ENCODE assay signal across 26 cellular contexts in the genomic region with DNA sequence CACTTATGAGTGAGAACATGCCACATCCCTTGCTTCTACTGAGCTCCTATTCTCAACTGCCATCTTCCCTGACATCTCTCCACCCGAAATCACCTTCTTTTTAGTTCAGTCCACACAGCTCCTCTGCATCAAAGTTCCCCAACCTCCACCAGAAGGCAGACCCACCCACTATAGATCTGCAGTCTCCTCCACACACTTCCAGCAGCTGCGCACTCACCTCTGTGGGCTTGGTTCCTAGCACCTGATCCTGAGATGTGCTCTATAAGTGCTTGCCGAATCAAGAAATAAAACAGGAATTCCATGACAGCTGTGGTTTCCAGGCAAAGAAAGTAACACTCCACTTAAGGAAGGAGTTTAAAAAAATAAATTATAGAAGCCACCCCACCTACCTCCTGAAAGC.
"Had no signal": no experiment of that assay in that cellular context is flagged by ENCODE, and none has a peak within 500 bp of the region (broad histone marks: within the 10 kb centered on the region; RNA-seq: fewer than 3 reads in every experiment).

No MANE protein-coding gene starts in this region.

- DNase-seq: islet precursor cell; left ventricle myocardium inferior; mesendoderm; naive B cell; natural killer cell; nephron progenitor cell; occipital lobe; retina; right cardiac atrium; stimulated activated CD4-positive, alpha-beta T cell treated with anti-CD3 and anti-CD28 coated beads, Interleukin-12 subunit alpha, Interleukin-12 subunit beta, amount 100 ng/mL, for 4 hours; stimulated activated CD4-positive, alpha-beta T cell treated with anti-CD3 and anti-CD28 coated beads, Interleukin-15, amount 100 ng/mL, for 24 hours; stimulated activated CD4-positive, alpha-beta T cell treated with anti-CD3 and anti-CD28 coated beads, Interleukin-2, amount 100 ng/mL, for 24 hours; stimulated activated CD4-positive, alpha-beta T cell treated with anti-CD3 and anti-CD28 coated beads, Interleukin-4, amount 100 ng/mL, for 1 hour; stimulated activated naive CD4-positive, alpha-beta T cell treated with Interleukin-2 at 50 U/mL for 16 hours; stimulated activated naive CD8-positive, alpha-beta T cell treated with anti-CD3 and anti-CD28 coated beads, Interleukin-15, amount 100 ng/mL, for 72 hours; substantia nigra; uterus had no signal

- H3K4me2 ChIP-seq: neural progenitor cell had no signal

- H3K9me3 ChIP-seq: left ventricle myocardium inferior, neutrophil, tibial nerve, uterus had no signal

- H3K9ac ChIP-seq: neural progenitor cell had no signal

- H2AFZ ChIP-seq: neural progenitor cell had no signal

- H3K4me1 ChIP-seq: left ventricle myocardium inferior, neural progenitor cell, tibial nerve, uterus had no signal

- H3K4me1 Mint-ChIP-seq: mesothelial cell of epicardium, nephron progenitor cell, neural progenitor cell had no signal

- H3K4me3 Mint-ChIP-seq: mesothelial cell of epicardium; naive B cell; natural killer cell; nephron progenitor cell; neural progenitor cell; stimulated activated naive CD8-positive, alpha-beta T cell treated with anti-CD3 and anti-CD28 coated beads, Interleukin-15, amount 100 ng/mL, for 72 hours; type B pancreatic cell had no signal

- H3K4me3 ChIP-seq: left ventricle myocardium inferior, lung, neural progenitor cell, skin epidermis, tibial nerve, uterus had no signal

- H3K36me3 Mint-ChIP-seq: neural progenitor cell had no signal

- H3K9me3 Mint-ChIP-seq: mesothelial cell of epicardium; naive B cell; natural killer cell; nephron progenitor cell; neural progenitor cell; stimulated activated naive CD8-positive, alpha-beta T cell treated with anti-CD3 and anti-CD28 coated beads, Interleukin-15, amount 100 ng/mL, for 72 hours; type B pancreatic cell had no signal

- H3K27ac Mint-ChIP-seq: mesothelial cell of epicardium; nephron progenitor cell; neural progenitor cell; progenitor cell of endocrine pancreas; stimulated activated naive CD8-positive, alpha-beta T cell treated with anti-CD3 and anti-CD28 coated beads, Interleukin-15, amount 100 ng/mL, for 72 hours; type B pancreatic cell had no signal

- H3K27ac ChIP-seq: left ventricle myocardium inferior, neural progenitor cell, neutrophil, skin epidermis, tibial nerve, uterus had no signal

- ATAC-seq: natural killer cell; right cardiac atrium; sciatic nerve; stimulated activated naive CD8-positive, alpha-beta T cell treated with anti-CD3 and anti-CD28 coated beads, Interleukin-15, amount 100 ng/mL, for 72 hours had no signal

- H3K27me3 Mint-ChIP-seq: naive B cell; progenitor cell of endocrine pancreas; stimulated activated naive CD8-positive, alpha-beta T cell treated with anti-CD3 and anti-CD28 coated beads, Interleukin-15, amount 100 ng/mL, for 72 hours; type B pancreatic cell had no signal

- H3K36me3 ChIP-seq: neural progenitor cell, uterus had no signal

- H3K27me3 ChIP-seq: neural progenitor cell, neutrophil, tibial nerve, uterus had no signal
